Comparison of ENCODE assay signal across 16 cellular contexts in the genomic region with DNA sequence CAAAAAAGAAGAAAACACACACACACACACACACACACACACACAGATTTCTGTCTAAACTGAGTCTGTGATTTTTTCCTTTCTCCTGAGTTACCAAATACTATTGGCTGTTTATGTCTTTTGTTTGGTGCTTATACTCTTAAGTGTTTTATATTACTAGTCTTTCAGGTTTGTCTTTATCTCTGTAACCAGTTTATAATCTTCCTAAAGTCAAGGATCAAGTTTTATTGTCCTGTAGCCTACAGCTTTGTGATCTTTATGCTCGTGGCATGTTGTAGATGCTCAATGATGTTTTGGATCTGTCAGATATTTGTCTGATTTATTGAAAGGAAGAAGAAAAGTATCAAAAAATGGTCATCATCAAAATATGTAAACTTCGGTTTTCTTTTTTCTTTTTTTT. TPM values are rescaled to one million over a fixed set of nuclear protein-coding genes. Genes with fewer than 3 reads are reported as not detected.
DNase-seq lines count a peak whose midpoint lies in the region; FAIRE-seq and TF ChIP-seq lines count a peak whose summit lies in the region.
"Had no signal": no experiment of that assay in that cellular context is flagged by ENCODE, and none has a peak within 500 bp of the region (broad histone marks: within the 10 kb centered on the region; RNA-seq: fewer than 3 reads in every experiment).

No MANE protein-coding gene starts in this region.

- H3K27me3 ChIP-seq in mucosa of rectum (ENCODE audit: control insufficient read depth in 2 of 2, insufficient read depth in 2 of 2, low read length in 2 of 2) (no peaks in the 10 kb centered on the region), transverse colon (no peaks in the 10 kb centered on the region)
- H3K27me3 ChIP-seq: BLaER1 treated with 17β-estradiol and CSF1 and Interleukin-3, amounts not matched to agents 10 nM and 100 nM had no signal

- no peak for DNase-seq in transverse colon
- no peak for DNase-seq in OCI-M2 (lab: John Stamatoyannopoulos, UW; ENCODE audit: unreplicated experiment)
- no peak for DNase-seq in activated effector memory CD4-positive, alpha-beta T cell treated with Interleukin-2 at 50 U/mL for 16 hours
- DNase-seq in GM12892 (ENCODE audit: insufficient read length), result no peak
- DNase-seq: 8988T; ACHN; CD4-positive, CD25-positive, alpha-beta regulatory T cell; DMS53; GF-D8; GM23248; IMR-90 had no signal

- no peak for FAIRE-seq in GM12892 (lab: Jason Lieb, UNC)
- FAIRE-seq: H54 had no signal

- H3K9me3 ChIP-seq in HEK293 (ENCODE audit: control insufficient read depth, insufficient read depth, low read depth, low read length) (no peaks in the 10 kb centered on the region), mucosa of rectum (ENCODE audit: control insufficient read depth in 2 of 2, low read length in 2 of 2) (no peaks in the 10 kb centered on the region), transverse colon (no peaks in the 10 kb centered on the region)
- H3K9me3 ChIP-seq: BLaER1 treated with 17β-estradiol and CSF1 and Interleukin-3, amounts not matched to agents 10 nM and 100 nM had no signal

- TF ChIP-seq EP300 in transverse colon (IDR thresholded peaks at IDR 0.05; ENCODE audit: low read depth), result no peak

- TF ChIP-seq POLR2A in transverse colon (IDR thresholded peaks at IDR 0.05), result no peak
- no peak for TF ChIP-seq POLR2A in GM12892 (IDR thresholded peaks at IDR 0.05; ENCODE audit: low read depth, low read length)

- POLR2A ChIA-PET in HEK293 (lab: Yijun Ruan, JAX), result no interaction called here

- intact Hi-C loops in transverse colon (cut with DNase I; ENCODE audit: low total_unique reads), result no loop called here

- CTCF ChIA-PET in HEK293 (lab: Yijun Ruan, JAX), result no interaction called here

- H3K4me1 ChIP-seq in HEK293 (ENCODE audit: control insufficient read depth, insufficient read depth, low read length), result peaks cover 34% of the 10 kb centered on the region
- H3K4me1 ChIP-seq in mucosa of rectum (ENCODE audit: control insufficient read depth in 2 of 2, insufficient read depth in 2 of 2, low read length in 2 of 2), result peaks cover 24 to 27% of the 10 kb centered on the region in 2 donors
- H3K4me1 ChIP-seq in transverse colon, result peaks cover 4 to 66% (median 35%) of the 10 kb centered on the region in 4 donors

- no peak overlapping the region for H3K4me3 ChIP-seq in HEK293 (ENCODE audit: low read depth, low read length)
- no peak overlapping the region for H3K4me3 ChIP-seq in mucosa of rectum (ENCODE audit: low read length in 2 of 2)
- H3K4me3 ChIP-seq in transverse colon, result no peak overlapping the region
- H3K4me3 ChIP-seq: BLaER1 treated with 17β-estradiol and CSF1 and Interleukin-3, amounts not matched to agents 10 nM and 100 nM; GM23248 had no signal

- H3K9ac ChIP-seq in mucosa of rectum (ENCODE audit: low read depth in 1 of 2, low read length in 2 of 2), result no peak overlapping the region
- H3K9ac ChIP-seq: BLaER1 treated with 17β-estradiol and CSF1 and Interleukin-3, amounts not matched to agents 10 nM and 100 nM had no signal

- H3K36me3 ChIP-seq in HEK293 (ENCODE audit: control insufficient read depth in 2 of 2, insufficient read depth in 1 of 2, low read length in 2 of 2) (peaks cover 13 to 17% of the 10 kb centered on the region in 2 experiments; a peak in 2 of 3 replicates), mucosa of rectum (ENCODE audit: control insufficient read depth in 2 of 2, insufficient read depth in 2 of 2, low read length in 2 of 2) (peaks cover 7 to 11% of the 10 kb centered on the region in 2 donors), transverse colon (no peaks in the 10 kb centered on the region)

- in situ Hi-C loops in transverse colon (cut with MboI; ENCODE audit: low pct_ligation_motif_present in 1 of 4, low pct_unique_long_range_greater_than_20kb in 1 of 4, low sequenced_read_pairs in 3 of 4), result no loop called here

- H3K27ac ChIP-seq in HEK293 (ENCODE audit: extremely low read depth, low read depth, low read length) (no peak overlapping the region), VCaP (peak overlapping the region; percentile 81), mucosa of rectum (ENCODE audit: low read depth in 2 of 2, low read length in 2 of 2) (peak overlapping the region; percentile 16 to 62), transverse colon (peak overlapping the region in 3 of 4 donors; percentile 19 to 70 (median 22))
- H3K27ac ChIP-seq: BLaER1 treated with 17β-estradiol and CSF1 and Interleukin-3, amounts not matched to agents 10 nM and 100 nM had no signal

- no peak for TF ChIP-seq CTCF in HEK293 (tag by site-specific recombination; IDR thresholded peaks at IDR 0.05)
- no peak for TF ChIP-seq CTCF in VCaP (conservative IDR thresholded peaks at IDR 0.05)
- no peak for TF ChIP-seq CTCF in transverse colon (IDR thresholded peaks at IDR 0.05)

- 48 to 69% methylated on average over 2 of the region's 2 CpGs for WGBS in transverse colon (ENCODE audit: low coverage in 1 of 2), 2 donors

TF ChIP-seq in HEK293, 187 proteins besides CTCF, POLR2A, EP300 and RAD21:
- 0 out of 2 replicates have a peak, but pooled peaks have one; percentile 38 for TF ChIP-seq GFI1B (tag by site-specific recombination; IDR thresholded peaks at IDR 0.05)
- TF ChIP-seq FEZF1 (tag by site-specific recombination; IDR thresholded peaks at IDR 0.05), result peak; percentile 32; the same call in 1 of the 2 replicates
- TF ChIP-seq, protein P1, sequence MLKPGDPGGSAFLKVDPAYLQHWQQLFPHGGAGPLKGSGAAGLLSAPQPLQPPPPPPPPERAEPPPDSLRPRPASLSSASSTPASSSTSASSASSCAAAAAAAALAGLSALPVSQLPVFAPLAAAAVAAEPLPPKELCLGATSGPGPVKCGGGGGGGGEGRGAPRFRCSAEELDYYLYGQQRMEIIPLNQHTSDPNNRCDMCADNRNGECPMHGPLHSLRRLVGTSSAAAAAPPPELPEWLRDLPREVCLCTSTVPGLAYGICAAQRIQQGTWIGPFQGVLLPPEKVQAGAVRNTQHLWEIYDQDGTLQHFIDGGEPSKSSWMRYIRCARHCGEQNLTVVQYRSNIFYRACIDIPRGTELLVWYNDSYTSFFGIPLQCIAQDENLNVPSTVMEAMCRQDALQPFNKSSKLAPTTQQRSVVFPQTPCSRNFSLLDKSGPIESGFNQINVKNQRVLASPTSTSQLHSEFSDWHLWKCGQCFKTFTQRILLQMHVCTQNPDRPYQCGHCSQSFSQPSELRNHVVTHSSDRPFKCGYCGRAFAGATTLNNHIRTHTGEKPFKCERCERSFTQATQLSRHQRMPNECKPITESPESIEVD (tag by site-specific recombination; IDR thresholded peaks at IDR 0.05), result peak; percentile 51; the same call in 1 of the 2 replicates
- 0 out of 2 replicates have a peak, but pooled peaks have one; percentile 10 for TF ChIP-seq ZNF2 (tag by site-specific recombination; IDR thresholded peaks at IDR 0.05)
- TF ChIP-seq YY1 (tag by site-specific recombination; IDR thresholded peaks at IDR 0.05), result no peak
- TF ChIP-seq, protein P2, sequence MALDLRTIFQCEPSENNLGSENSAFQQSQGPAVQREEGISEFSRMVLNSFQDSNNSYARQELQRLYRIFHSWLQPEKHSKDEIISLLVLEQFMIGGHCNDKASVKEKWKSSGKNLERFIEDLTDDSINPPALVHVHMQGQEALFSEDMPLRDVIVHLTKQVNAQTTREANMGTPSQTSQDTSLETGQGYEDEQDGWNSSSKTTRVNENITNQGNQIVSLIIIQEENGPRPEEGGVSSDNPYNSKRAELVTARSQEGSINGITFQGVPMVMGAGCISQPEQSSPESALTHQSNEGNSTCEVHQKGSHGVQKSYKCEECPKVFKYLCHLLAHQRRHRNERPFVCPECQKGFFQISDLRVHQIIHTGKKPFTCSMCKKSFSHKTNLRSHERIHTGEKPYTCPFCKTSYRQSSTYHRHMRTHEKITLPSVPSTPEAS (tag by site-specific recombination; IDR thresholded peaks at IDR 0.05), result 0 out of 2 replicates have a peak, but pooled peaks have one; percentile 33
TF ChIP-seq in HEK293: peak in this region for 5.

RNA-seq across cellular contexts. Expression of a gene that starts 4.6 kb away (rescaled TPM):
- 100 to 1,000 TPM in 1 of 4 donors, 10 to 100 TPM in 3; 19.8 to 320 (median 21.1) TPM for total RNA-seq in transverse colon
- polyA plus RNA-seq in GM12892 (2012; ENCODE audit: missing spikeins), result 9.2 TPM

RNA-seq across cellular contexts. Expression of a gene that starts 26.1 kb away (rescaled TPM):
- 10 to 100 TPM in 2 of 4 donors, 1 to 10 TPM in 2; 4.0 to 22.4 (median 9.8) TPM for total RNA-seq in transverse colon
- polyA plus RNA-seq in GM12892 (2012; ENCODE audit: missing spikeins), result 3.1 TPM
